8 cellular contexts compared by ENCODE assay signal in the genomic region with DNA sequence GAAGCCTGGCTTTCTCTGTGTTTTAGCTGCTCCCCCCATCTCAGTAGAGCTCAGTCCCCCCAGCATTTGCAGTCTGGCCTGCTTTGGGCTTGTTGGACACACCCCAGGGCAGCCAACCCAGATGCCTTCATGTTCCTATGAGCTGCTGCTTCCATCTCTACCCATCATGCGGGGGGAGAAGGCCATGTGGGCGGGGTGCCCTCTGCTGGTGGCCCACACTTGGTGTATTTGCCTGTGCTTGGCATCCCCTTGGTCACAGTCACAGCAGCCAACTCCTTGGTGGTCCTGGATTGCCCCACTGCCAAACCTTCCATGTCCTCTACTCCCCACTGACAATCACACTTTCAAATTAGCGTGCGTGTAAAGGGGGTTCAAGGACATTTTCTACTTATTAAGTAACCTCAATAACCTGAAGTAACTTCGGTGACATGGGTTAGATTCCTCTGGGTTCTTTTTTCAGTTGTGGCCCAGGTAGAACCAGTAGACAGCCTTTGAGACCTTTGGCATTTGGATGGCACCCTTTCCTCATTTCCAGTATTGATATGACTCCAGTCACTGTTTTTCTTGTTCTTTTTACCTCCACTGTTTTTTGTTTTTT. TPM values are rescaled to one million over a fixed set of nuclear protein-coding genes. Genes with fewer than 3 reads are reported as not detected.
DNase-seq lines count a peak whose midpoint lies in the region; ATAC-seq and TF ChIP-seq lines count a peak whose summit lies in the region.

No MANE protein-coding gene starts in this region.

- H3K4me3 Mint-ChIP-seq in CD4-positive, CD25-positive, alpha-beta regulatory T cell, result no peak overlapping the region

- H3K36me3 Mint-ChIP-seq in CD4-positive, CD25-positive, alpha-beta regulatory T cell, result no peaks in the 10 kb centered on the region

- no peak overlapping the region for H3K27ac Mint-ChIP-seq in CD4-positive, CD25-positive, alpha-beta regulatory T cell

- CTCF ChIA-PET in SK-N-SH (lab: Yijun Ruan, JAX), result interaction anchor here (0.6 to 1.3 kb wide), 6 partner anchors 10 to 674 kb away, joined by 3 to 5 read pairs (median 3); a partner anchor contains a TSS

- no peak for TF ChIP-seq POLR2A in gastrocnemius medialis (IDR thresholded peaks at IDR 0.05)

- H3K27me3 ChIP-seq in CD4-positive, CD25-positive, alpha-beta regulatory T cell (ENCODE audit: control insufficient read depth, insufficient read depth, low read length), result no peaks in the 10 kb centered on the region
- no peaks in the 10 kb centered on the region for H3K27me3 ChIP-seq in SK-N-SH (ENCODE audit: insufficient read depth)
- H3K27me3 ChIP-seq in gastrocnemius medialis, result no peaks in the 10 kb centered on the region

- H3K36me3 ChIP-seq in CD4-positive, CD25-positive, alpha-beta regulatory T cell (ENCODE audit: control insufficient read depth, insufficient read depth, low read length), result no peaks in the 10 kb centered on the region
- H3K36me3 ChIP-seq in SK-N-SH (replicated peaks in 1 of 2; ENCODE audit: control insufficient read depth in 1 of 2, insufficient read depth in 2 of 2, low read length in 1 of 2) (no peaks in the 10 kb centered on the region), gastrocnemius medialis (no peaks in the 10 kb centered on the region)

- peaks cover 6 to 18% (median 16%) of the 10 kb centered on the region in 4 donors for H3K4me1 Mint-ChIP-seq in CD4-positive, CD25-positive, alpha-beta regulatory T cell

- peaks cover 0 to 1% (median 0%) of the 10 kb centered on the region in 7 donors for H3K9me3 Mint-ChIP-seq in CD4-positive, CD25-positive, alpha-beta regulatory T cell

- peak; percentile 47 to 83 (median 73) for DNase-seq in CD4-positive, CD25-positive, alpha-beta regulatory T cell
- DNase-seq in HuH-7.5 (ENCODE audit: low spot score) (peak; percentile 60), SK-N-SH (peak; percentile 59), cardiac septum (ENCODE audit: low spot score) (peak; percentile 83), gastrocnemius medialis (peak; percentile 44 to 50)
- peak; percentile 83 for DNase-seq in activated naive CD4-positive, alpha-beta T cell treated with Interleukin-2 at 50 U/mL for 16 hours

- POLR2A ChIA-PET in SK-N-SH (lab: Yijun Ruan, JAX), result no interaction called here

- ATAC-seq in CD4-positive, CD25-positive, alpha-beta regulatory T cell (ENCODE audit: low read depth in 2 of 2), result peak; percentile 81 to 89
- ATAC-seq in GM19395 (IDR thresholded peaks at IDR 0.05; ENCODE audit: unreplicated experiment) (peak; percentile 79), gastrocnemius medialis (peak; percentile 63 to 76), HG03025 (IDR thresholded peaks at IDR 0.05; ENCODE audit: low FRiP score, unreplicated experiment) (no peak)

- TF ChIP-seq EP300 in SK-N-SH (IDR thresholded peaks at IDR 0.05; ENCODE audit: borderline replicate concordance in 1 of 2, low read depth in 1 of 2, low read length in 1 of 2), result no peak

- no peaks in the 10 kb centered on the region for H3F3A ChIP-seq in SK-N-SH (replicated peaks; ENCODE audit: insufficient read depth)

- H3K79me2 ChIP-seq in SK-N-SH (ENCODE audit: insufficient read depth), result peaks cover 3% of the 10 kb centered on the region; the same call in 1 of the 2 replicates

- H3K9me3 ChIP-seq in CD4-positive, CD25-positive, alpha-beta regulatory T cell (ENCODE audit: control insufficient read depth in 2 of 2, low read length in 2 of 2), result no peaks in the 10 kb centered on the region
- H3K9me3 ChIP-seq in SK-N-SH (no peaks in the 10 kb centered on the region), gastrocnemius medialis (no peaks in the 10 kb centered on the region)

- intact Hi-C loops in cardiac septum (cut with DNase I), result loop anchor here (5.0 kb wide), 1 partner anchor 41 kb away; a partner anchor contains a TSS
- intact Hi-C loops in gastrocnemius medialis (cut with DNase I; ENCODE audit: low total_unique reads), result loop anchor here (5.0 to 10.0 kb wide), 2 partner anchors 49 to 76 kb away; a partner anchor contains a TSS

- H3K27me3 Mint-ChIP-seq in CD4-positive, CD25-positive, alpha-beta regulatory T cell, result no peaks in the 10 kb centered on the region

- H2AFZ ChIP-seq in SK-N-SH (ENCODE audit: low read depth), result no peak overlapping the region

- no peaks in the 10 kb centered on the region for H4K20me1 ChIP-seq in SK-N-SH (ENCODE audit: insufficient read depth)

- no peak overlapping the region for H3K4me2 ChIP-seq in SK-N-SH

- TF ChIP-seq CTCF in SK-N-SH (IDR thresholded peaks at IDR 0.05), result peak; percentile 68
- TF ChIP-seq CTCF in gastrocnemius medialis (IDR thresholded peaks at IDR 0.05 in 4 of 5, conservative IDR thresholded peaks at IDR 0.05 in 1 of 5), result peak; percentile 65 to 81 (median 69)

- H3K4me3 ChIP-seq in CD4-positive, CD25-positive, alpha-beta regulatory T cell (ENCODE audit: low read depth, low read length), result no peak overlapping the region
- H3K4me3 ChIP-seq in SK-N-SH (ENCODE audit: low read depth in 2 of 2, low read length in 1 of 2) (no peak overlapping the region), gastrocnemius medialis (no peak overlapping the region)

- no peak overlapping the region for H3K9ac ChIP-seq in SK-N-SH

- 71% methylated on average over 5 of the region's 5 CpGs for whole genome bisulfite sequencing in SK-N-SH (ENCODE audit: low lambda C conversion rate)

- no peaks in the 10 kb centered on the region for H3K4me1 ChIP-seq in CD4-positive, CD25-positive, alpha-beta regulatory T cell (ENCODE audit: control insufficient read depth, insufficient read depth, low read length, poor library complexity, severe bottlenecking)
- H3K4me1 ChIP-seq in SK-N-SH (ENCODE audit: control insufficient read depth in 1 of 2, insufficient read depth in 2 of 2, low read depth in 1 of 2, low read length in 1 of 2) (peaks cover 0 to 3% of the 10 kb centered on the region in 2 experiments; a peak in 2 of 4 replicates), gastrocnemius medialis (no peaks in the 10 kb centered on the region)

- peak; percentile 69 for TF ChIP-seq RAD21 in SK-N-SH (IDR thresholded peaks at IDR 0.05; ENCODE audit: low read length)

- in situ Hi-C loops in gastrocnemius medialis (cut with MboI; ENCODE audit: low sequenced_read_pairs in 4 of 4), result no loop called here

- no peaks in the 10 kb centered on the region for H3K9me2 ChIP-seq in SK-N-SH

- no peak overlapping the region for H3K27ac ChIP-seq in CD4-positive, CD25-positive, alpha-beta regulatory T cell (ENCODE audit: insufficient read depth, low read length, poor library complexity, severe bottlenecking)
- H3K27ac ChIP-seq in SK-N-SH (ENCODE audit: low read depth in 2 of 2, low read length in 1 of 2), result no peak overlapping the region
- no peak overlapping the region for H3K27ac ChIP-seq in gastrocnemius medialis

TF ChIP-seq in SK-N-SH, 30 proteins besides CTCF, POLR2A, EP300 and RAD21:
- TF ChIP-seq, protein P1, sequence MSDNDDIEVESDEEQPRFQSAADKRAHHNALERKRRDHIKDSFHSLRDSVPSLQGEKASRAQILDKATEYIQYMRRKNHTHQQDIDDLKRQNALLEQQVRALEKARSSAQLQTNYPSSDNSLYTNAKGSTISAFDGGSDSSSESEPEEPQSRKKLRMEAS (IDR thresholded peaks at IDR 0.05; ENCODE audit: low read depth), result peak; percentile 10; the same call in 1 of the 2 replicates
- peak; percentile 66 for TF ChIP-seq SMC3 (IDR thresholded peaks at IDR 0.05; ENCODE audit: low read depth, low read length)
- no peak for TF ChIP-seq MXI1 (IDR thresholded peaks at IDR 0.05; ENCODE audit: low read depth, low read length)

RNA-seq across cellular contexts. Expression of a gene that starts 42.8 kb away (rescaled TPM):
- 12.3 TPM for total RNA-seq in CD4-positive, CD25-positive, alpha-beta regulatory T cell
- polyA plus RNA-seq in CD4-positive, CD25-positive, alpha-beta regulatory T cell, result 1 to 10 TPM; 1.5 to 2.5 (median 1.8) TPM
- polyA plus RNA-seq in SK-N-SH (2012; rRNA removed), result 2.7 and 5.3 TPM in 2 replicates
- 3.6 and 3.9 TPM in 2 replicates for polyA plus RNA-seq in SK-N-SH (2012; cell fraction: cytosol; rRNA removed)
- 5.6 and 10.5 TPM in 2 replicates for polyA plus RNA-seq in SK-N-SH (2012; cell fraction: nucleus; rRNA removed)
- total RNA-seq in cardiac septum (4.5 TPM), gastrocnemius medialis (1 to 10 TPM; 2.3 to 6.1 (median 3.9) TPM)
